ENCODE assay signal across 8 cellular contexts in the genomic region with DNA sequence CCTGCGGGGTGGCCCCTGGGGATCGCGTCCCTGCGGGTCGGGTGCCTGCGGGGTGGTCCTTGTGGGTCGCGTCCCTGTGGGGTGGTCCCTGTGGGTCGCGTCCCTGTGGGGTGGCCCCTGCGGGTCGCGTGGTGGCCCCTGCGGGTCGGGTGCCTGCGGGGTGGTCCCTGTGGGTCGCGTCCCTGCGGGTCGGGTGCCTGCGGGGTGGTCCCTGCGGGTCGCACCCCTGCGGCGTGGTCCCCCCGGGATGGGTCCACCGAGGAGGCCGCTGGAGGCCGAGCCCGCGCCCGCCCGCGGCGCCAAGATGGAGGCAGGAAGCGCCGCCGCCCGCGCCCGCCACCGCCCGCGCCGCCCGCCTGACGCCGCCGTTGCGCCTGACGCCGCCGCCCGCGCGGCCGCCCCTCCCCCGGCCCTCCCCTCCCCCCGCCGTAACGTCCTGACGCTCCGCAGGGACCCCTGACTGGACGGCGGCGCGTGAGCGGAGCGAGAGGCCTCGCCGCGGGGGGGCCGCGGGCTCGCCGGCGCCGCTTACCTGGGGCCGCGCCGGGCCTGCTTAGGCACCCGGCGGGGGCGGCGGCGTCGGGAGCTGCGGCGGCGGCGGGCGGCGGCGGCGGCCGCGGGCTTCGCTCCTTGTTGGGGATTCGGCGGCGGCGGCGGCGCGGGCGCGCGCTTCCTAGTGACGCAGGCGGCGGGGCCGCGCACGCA. TPM values are rescaled to one million over a fixed set of nuclear protein-coding genes. Genes with fewer than 3 reads are reported as not detected.
DNase-seq lines count a peak whose midpoint lies in the region; ATAC-seq lines count a peak whose summit lies in the region.

A gene with protein sequence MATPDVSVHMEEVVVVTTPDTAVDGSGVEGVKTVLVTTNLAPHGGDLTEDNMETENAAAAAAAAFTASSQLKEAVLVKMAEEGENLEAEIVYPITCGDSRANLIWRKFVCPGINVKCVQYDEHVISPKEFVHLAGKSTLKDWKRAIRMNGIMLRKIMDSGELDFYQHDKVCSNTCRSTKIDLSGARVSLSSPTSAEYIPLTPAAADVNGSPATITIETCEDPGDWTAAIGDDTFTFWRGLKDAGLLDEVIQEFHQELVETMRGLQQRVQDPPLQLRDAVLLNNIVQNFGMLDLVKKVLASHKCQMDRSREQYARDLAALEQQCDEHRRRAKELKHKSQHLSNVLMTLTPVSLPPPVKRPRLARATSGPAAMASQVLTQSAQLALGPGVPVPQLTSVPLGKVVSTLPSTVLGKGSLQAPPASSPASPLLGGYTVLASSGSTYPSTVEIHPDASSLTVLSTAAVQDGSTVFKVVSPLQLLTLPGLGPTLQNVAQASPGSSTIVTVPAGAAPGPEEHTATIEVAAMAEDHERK (minus strand): TSS at position 678 of the 705 bp plus-strand sequence. CDS start 7,704 bp downstream, outside the sequence.

- ATAC-seq in GM21786 (IDR thresholded peaks at IDR 0.05; ENCODE audit: unreplicated experiment), result peak; percentile 41
- no peak for ATAC-seq in GM18870 (IDR thresholded peaks at IDR 0.05; ENCODE audit: unreplicated experiment)

- peak within 1 kb of the TSS; percentile 97 for H3K27ac ChIP-seq in angular gyrus (ENCODE audit: low read depth, low read length)

- DNase-seq in GDM1 (lab: John Stamatoyannopoulos, UW) (peak; percentile 81), LHCN-M2 (ENCODE audit: low read depth) (peak; percentile 64), SKM-1 treated with dmso at 0.1 percent for 144 hours (lab: John Stamatoyannopoulos, UW; ENCODE audit: unreplicated experiment) (peak; percentile 68), hepatic stellate cell (ENCODE audit: low spot score) (peak; percentile 85), retina (peak; percentile 55)

RNA-seq across cellular contexts. Expression of the gene that starts here (rescaled TPM):
- total RNA-seq in LHCN-M2 (2014; rRNA removed), result 12.7 and 14.9 TPM in 2 replicates
- 7.0 TPM for polyA plus RNA-seq in LHCN-M2 (2012)
